In genomic region chr20:58374906-58375760, GRCh38 we compare ENCODE assay signal across 1 cellular context.
TF ChIP-seq lines count a peak whose summit lies in the region.

No MANE protein-coding gene starts in this region.

TF ChIP-seq in HepG2, 621 proteins besides CTCF, POLR2A, EP300 and RAD21 (continued from another document):
- TF ChIP-seq, protein P1, sequence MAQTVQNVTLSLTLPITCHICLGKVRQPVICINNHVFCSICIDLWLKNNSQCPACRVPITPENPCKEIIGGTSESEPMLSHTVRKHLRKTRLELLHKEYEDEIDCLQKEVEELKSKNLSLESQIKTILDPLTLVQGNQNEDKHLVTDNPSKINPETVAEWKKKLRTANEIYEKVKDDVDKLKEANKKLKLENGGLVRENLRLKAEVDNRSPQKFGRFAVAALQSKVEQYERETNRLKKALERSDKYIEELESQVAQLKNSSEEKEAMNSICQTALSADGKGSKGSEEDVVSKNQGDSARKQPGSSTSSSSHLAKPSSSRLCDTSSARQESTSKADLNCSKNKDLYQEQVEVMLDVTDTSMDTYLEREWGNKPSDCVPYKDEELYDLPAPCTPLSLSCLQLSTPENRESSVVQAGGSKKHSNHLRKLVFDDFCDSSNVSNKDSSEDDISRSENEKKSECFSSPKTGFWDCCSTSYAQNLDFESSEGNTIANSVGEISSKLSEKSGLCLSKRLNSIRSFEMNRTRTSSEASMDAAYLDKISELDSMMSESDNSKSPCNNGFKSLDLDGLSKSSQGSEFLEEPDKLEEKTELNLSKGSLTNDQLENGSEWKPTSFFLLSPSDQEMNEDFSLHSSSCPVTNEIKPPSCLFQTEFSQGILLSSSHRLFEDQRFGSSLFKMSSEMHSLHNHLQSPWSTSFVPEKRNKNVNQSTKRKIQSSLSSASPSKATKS (CRISPR knock-in tag; IDR thresholded peaks at IDR 0.05), result no peak
- TF ChIP-seq MIER2 (CRISPR knock-in tag; IDR thresholded peaks at IDR 0.05) (no peak), SOX5 (CRISPR knock-in tag; IDR thresholded peaks at IDR 0.05; ENCODE audit: borderline replicate concordance) (peak; percentile 30; the same call in 1 of the 2 replicates), RCOR2 (CRISPR knock-in tag; IDR thresholded peaks at IDR 0.05) (no peak)
